In genomic region chr11:12281571-12282478, GRCh38 we compare ENCODE assay signal across 8 cellular contexts.
DNase-seq lines count a peak whose midpoint lies in the region; ATAC-seq and TF ChIP-seq lines count a peak whose summit lies in the region.

No MANE protein-coding gene starts in this region.

- H3K9me3 Mint-ChIP-seq in activated naive CD8-positive, alpha-beta T cell treated with anti-CD3 and anti-CD28 coated beads, Interleukin-2, amount 50 U/mL, for 24 hours: no peaks in the 10 kb centered on the region

- peaks cover 15% of the 10 kb centered on the region for H3K4me1 Mint-ChIP-seq in activated naive CD8-positive, alpha-beta T cell treated with anti-CD3 and anti-CD28 coated beads, Interleukin-2, amount 50 U/mL, for 24 hours

- no peak for TF ChIP-seq POLR2A in heart left ventricle (IDR thresholded peaks at IDR 0.05)

- peak overlapping the region; percentile 25 for H3K27ac Mint-ChIP-seq in activated naive CD8-positive, alpha-beta T cell treated with anti-CD3 and anti-CD28 coated beads, Interleukin-2, amount 50 U/mL, for 24 hours

- H3K4me3 ChIP-seq in MG63 (no peak overlapping the region), heart left ventricle (no peak overlapping the region), aorta (ENCODE audit: low read length in 2 of 2) (no peak overlapping the region)

- no peaks in the 10 kb centered on the region for H3K27me3 ChIP-seq in MG63
- H3K27me3 ChIP-seq in heart left ventricle: no peaks in the 10 kb centered on the region
- no peaks in the 10 kb centered on the region for H3K27me3 ChIP-seq in aorta (ENCODE audit: control insufficient read depth in 1 of 2, insufficient read depth in 2 of 2, low read length in 1 of 2)

- WGBS in heart left ventricle, 4 donors: 30 to 34% (median 32%) methylated on average over 12 of the region's 12 CpGs
- 20 to 25% methylated on average over 12 of the region's 12 CpGs for WGBS in aorta, 2 donors

- DNase-seq in NCI-H524 (lab: John Stamatoyannopoulos, UW) (peak; percentile 40 to 75), NCI-H524 treated with DMSO at 0.1 percent for 48 hours (lab: John Stamatoyannopoulos, UW) (no peak), MG63 (peak; percentile 60), SW480 (ENCODE audit: low spot score) (peak; percentile 68), heart left ventricle (peak; percentile 78 to 89 (median 81)), pulmonary artery endothelial cell (ENCODE audit: low read depth, low spot score) (peak; percentile 37), aorta (peak; percentile 86 to 94)
- peak; percentile 82 for DNase-seq in activated naive CD8-positive, alpha-beta T cell treated with anti-CD3 and anti-CD28 coated beads, Interleukin-2, amount 50 U/mL, for 24 hours

- TF ChIP-seq CTCF in heart left ventricle (IDR thresholded peaks at IDR 0.05): peak; percentile 92 to 98 (median 96)

- peak; percentile 29 for ATAC-seq in activated naive CD8-positive, alpha-beta T cell treated with anti-CD3 and anti-CD28 coated beads, Interleukin-2, amount 50 U/mL, for 24 hours
- ATAC-seq in heart left ventricle: peak in 3 of 4 donors; percentile 66 to 75 (median 70)
- ATAC-seq in aorta (ENCODE audit: low FRiP score): peak; percentile 84

- H3K36me3 ChIP-seq in MG63 (no peaks in the 10 kb centered on the region), heart left ventricle (no peaks in the 10 kb centered on the region), aorta (ENCODE audit: control insufficient read depth in 1 of 2, insufficient read depth in 2 of 2, low read length in 1 of 2) (no peaks in the 10 kb centered on the region)

- intact Hi-C loops in heart left ventricle (cut with DNase I) (loop anchor here (1.0 to 10.0 kb wide), 16 partner anchors 45 to 903 kb away; no protein-coding TSS in a partner anchor), aorta (cut with DNase I) (loop anchor here (1.0 to 10.0 kb wide), 8 partner anchors 45 to 477 kb away; no protein-coding TSS in a partner anchor)

- H3K27me3 Mint-ChIP-seq in activated naive CD8-positive, alpha-beta T cell treated with anti-CD3 and anti-CD28 coated beads, Interleukin-2, amount 50 U/mL, for 24 hours: peaks cover 3% of the 10 kb centered on the region

- H3K4me3 Mint-ChIP-seq in activated naive CD8-positive, alpha-beta T cell treated with anti-CD3 and anti-CD28 coated beads, Interleukin-2, amount 50 U/mL, for 24 hours: no peak overlapping the region

- H3K4me1 ChIP-seq in heart left ventricle (peaks cover 0 to 24% (median 9%) of the 10 kb centered on the region in 12 donors), aorta (ENCODE audit: control insufficient read depth in 1 of 2, insufficient read depth in 2 of 2, low read length in 2 of 2) (no peaks in the 10 kb centered on the region)

- H3K27ac ChIP-seq in heart left ventricle: no peak overlapping the region
- H3K27ac ChIP-seq in aorta (ENCODE audit: low read depth in 1 of 2, low read length in 2 of 2): no peak overlapping the region

- H3K9me3 ChIP-seq in MG63: no peaks in the 10 kb centered on the region
- H3K9me3 ChIP-seq in heart left ventricle: no peaks in the 10 kb centered on the region
- H3K9me3 ChIP-seq in aorta (ENCODE audit: control insufficient read depth, low read length): no peaks in the 10 kb centered on the region

- H3K36me3 Mint-ChIP-seq in activated naive CD8-positive, alpha-beta T cell treated with anti-CD3 and anti-CD28 coated beads, Interleukin-2, amount 50 U/mL, for 24 hours (ENCODE audit: low read depth): no peaks in the 10 kb centered on the region

Comparison
In these comparisons a context has a peak if more than half of its experiments do, and no peak if none do; other contexts are left out.
1. ATAC-seq: peak in every context shown above with its lines; median percentile 84 in aorta; 70 in heart left ventricle; 29 in activated naive CD8-positive, alpha-beta T cell treated with anti-CD3 and anti-CD28 coated beads, Interleukin-2, amount 50 U/mL, for 24 hours.